In the genomic region with DNA sequence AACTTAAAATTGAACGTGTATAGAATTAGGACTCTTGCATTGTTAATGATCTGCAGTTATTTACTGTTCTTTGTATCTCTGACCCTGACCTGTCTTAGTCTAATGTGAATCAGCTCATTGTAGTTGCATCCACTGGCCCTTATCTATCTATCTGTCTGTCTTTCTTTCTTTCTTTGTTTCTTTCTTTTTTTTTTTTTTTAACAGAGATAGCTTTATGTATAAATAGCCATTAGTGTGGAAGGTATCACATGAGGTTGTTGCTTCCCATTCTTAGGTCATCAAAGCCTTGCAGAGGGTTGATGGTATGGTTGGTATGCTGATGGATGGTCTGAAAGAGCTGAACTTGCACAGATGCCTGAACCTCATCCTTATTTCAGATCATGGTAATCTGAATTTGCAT, we compare ENCODE assay signal across 19 cellular contexts.
"Had no signal": no experiment of that assay in that cellular context is flagged by ENCODE, and none has a peak within 500 bp of the region (broad histone marks: within the 10 kb centered on the region; RNA-seq: fewer than 3 reads in every experiment).

No MANE protein-coding gene starts in this region.

- ATAC-seq: activated CD8-positive, alpha-beta memory T cell treated with anti-CD3 and anti-CD28 coated beads, Interleukin-2, amount 10 ng/mL, durations not matched to agents 7 days and 5 days; activated naive CD4-positive, alpha-beta T cell treated with anti-CD3 and anti-CD28 coated beads, Interleukin-2, amount 50 U/mL, for 72 hours; left lung; sciatic nerve; stimulated activated naive CD8-positive, alpha-beta T cell treated with anti-CD3 and anti-CD28 coated beads, Interleukin-15, Interleukin-2, amounts not matched to agents 100 U/mL and 50 U/mL, for 24 hours had no signal

- H3K36me3 ChIP-seq: esophagus squamous epithelium, left lung, suprapubic skin had no signal

- DNase-seq: activated CD4-positive, alpha-beta T cell treated with anti-CD3 and anti-CD28 coated beads for 1 hour; activated CD4-positive, alpha-beta T cell treated with anti-CD3 and anti-CD28 coated beads, Interleukin-2, amount 50 U/mL, for 48 hours; activated CD8-positive, alpha-beta memory T cell treated with anti-CD3 and anti-CD28 coated beads, Interleukin-2, amount 10 ng/mL, durations not matched to agents 7 days and 5 days; activated effector memory CD4-positive, alpha-beta T cell treated with anti-CD3 and anti-CD28 coated beads, Interleukin-2, amount 50 U/mL, for 16 hours; activated T-cell treated with anti-CD3 and anti-CD28 coated beads, Interleukin-2, amount 50 U/mL, for 24 hours; amygdala; esophagus squamous epithelium; immature natural killer cell; left lung; stimulated activated CD4-positive, alpha-beta T cell treated with anti-CD3 and anti-CD28 coated beads, Interleukin-12 subunit alpha, Interleukin-12 subunit beta, amount 100 ng/mL, for 4 hours; stimulated activated CD4-positive, alpha-beta T cell treated with anti-CD3 and anti-CD28 coated beads, Interleukin-2, amount 100 ng/mL, for 48 hours; stimulated activated naive CD8-positive, alpha-beta T cell treated with anti-CD3 and anti-CD28 coated beads, Interleukin-15, Interleukin-2, amounts not matched to agents 100 U/mL and 50 U/mL, for 24 hours; T1000 had no signal

- H3K4me3 Mint-ChIP-seq: activated CD8-positive, alpha-beta memory T cell treated with anti-CD3 and anti-CD28 coated beads, Interleukin-2, amount 10 ng/mL, durations not matched to agents 7 days and 5 days; activated T-cell treated with anti-CD3 and anti-CD28 coated beads, Interleukin-2, amount 50 U/mL, for 24 hours; immature natural killer cell; nephron had no signal

- H3K4me1 ChIP-seq: left lung, suprapubic skin had no signal

- H3K4me3 ChIP-seq: esophagus squamous epithelium, left lung, suprapubic skin had no signal

- H3K27ac ChIP-seq: esophagus squamous epithelium, left lung, suprapubic skin had no signal

- H3K27me3 ChIP-seq: esophagus squamous epithelium, left lung, suprapubic skin had no signal

- H3K36me3 Mint-ChIP-seq: activated CD8-positive, alpha-beta memory T cell treated with anti-CD3 and anti-CD28 coated beads, Interleukin-2, amount 10 ng/mL, durations not matched to agents 7 days and 5 days; activated naive CD4-positive, alpha-beta T cell treated with anti-CD3 and anti-CD28 coated beads, Interleukin-2, amount 50 U/mL, for 72 hours; immature natural killer cell had no signal

- H3K9me3 Mint-ChIP-seq: activated naive CD4-positive, alpha-beta T cell treated with anti-CD3 and anti-CD28 coated beads, Interleukin-2, amount 50 U/mL, for 72 hours; activated T-cell treated with anti-CD3 and anti-CD28 coated beads, Interleukin-2, amount 50 U/mL, for 24 hours; immature natural killer cell; nephron had no signal

- H3K4me1 Mint-ChIP-seq: immature natural killer cell had no signal

- FAIRE-seq: bronchial epithelial cell, endometrium had no signal

- H3K27ac Mint-ChIP-seq: activated CD8-positive, alpha-beta memory T cell treated with anti-CD3 and anti-CD28 coated beads, Interleukin-2, amount 10 ng/mL, durations not matched to agents 7 days and 5 days; activated T-cell treated with anti-CD3 and anti-CD28 coated beads, Interleukin-2, amount 50 U/mL, for 24 hours; nephron had no signal
